ENCODE assay signal across 9 cellular contexts in the genomic region with DNA sequence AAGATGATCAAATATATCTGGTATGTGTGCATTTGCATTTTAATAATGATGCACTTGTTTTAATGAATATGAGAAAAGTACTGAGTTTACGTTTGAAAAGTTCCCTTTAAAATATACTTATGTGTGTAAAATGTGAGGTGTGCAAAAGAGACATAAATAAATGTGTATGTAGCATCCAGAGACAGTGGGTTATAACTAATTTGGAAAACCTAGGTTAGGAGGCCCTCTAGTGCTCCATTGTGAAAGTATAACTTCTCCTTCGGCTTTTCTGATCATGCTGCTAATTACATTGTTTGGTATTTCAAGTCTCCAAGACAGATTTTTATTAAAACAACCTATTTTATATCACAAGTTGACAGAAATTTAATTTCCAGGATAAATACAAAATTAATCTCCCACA. TPM values are rescaled to one million over a fixed set of nuclear protein-coding genes. Genes with fewer than 3 reads are reported as not detected.
DNase-seq lines count a peak whose midpoint lies in the region; ATAC-seq and TF ChIP-seq lines count a peak whose summit lies in the region.
"Had no signal": no experiment of that assay in that cellular context is flagged by ENCODE, and none has a peak within 500 bp of the region (broad histone marks: within the 10 kb centered on the region; RNA-seq: fewer than 3 reads in every experiment).

No MANE protein-coding gene starts in this region.

- no peak overlapping the region for H3K27ac ChIP-seq in Karpas-422 (ENCODE audit: low read length)
- no peak overlapping the region for H3K27ac ChIP-seq in tibial nerve

- H3K4me3 ChIP-seq in Karpas-422 (ENCODE audit: low read length): no peak overlapping the region
- H3K4me3 ChIP-seq in tibial nerve: no peak overlapping the region

- H3K4me2 ChIP-seq in Karpas-422 (ENCODE audit: low read depth, low read length, poor library complexity, severe bottlenecking): no peak overlapping the region

- TF ChIP-seq CTCF in tibial nerve (IDR thresholded peaks at IDR 0.05): peak in 4 of 5 experiments; percentile 12 to 33 (median 24)

- H3K9ac ChIP-seq in Karpas-422 (ENCODE audit: low read length): no peak overlapping the region

- TF ChIP-seq EP300 in tibial nerve (IDR thresholded peaks at IDR 0.05): no peak

- H3K9me2 ChIP-seq in Karpas-422 (replicated peaks; ENCODE audit: insufficient read depth, low read length): no peaks in the 10 kb centered on the region

- H3K9me3 ChIP-seq in Karpas-422 (ENCODE audit: low read length) (no peaks in the 10 kb centered on the region), tibial nerve (no peaks in the 10 kb centered on the region)

- H3K27me3 ChIP-seq in Karpas-422 (ENCODE audit: low read length): no peaks in the 10 kb centered on the region
- H3K27me3 ChIP-seq in tibial nerve: no peaks in the 10 kb centered on the region

- no peaks in the 10 kb centered on the region for H4K20me1 ChIP-seq in Karpas-422 (ENCODE audit: insufficient read depth, low read depth, low read length)

- no peak for TF ChIP-seq POLR2A in tibial nerve (IDR thresholded peaks at IDR 0.05)

- H2AFZ ChIP-seq in Karpas-422 (ENCODE audit: low read length): no peak overlapping the region

- ATAC-seq in GM21367 (IDR thresholded peaks at IDR 0.05; ENCODE audit: unreplicated experiment): peak; percentile 46

- no peaks in the 10 kb centered on the region for H3K36me3 ChIP-seq in Karpas-422 (ENCODE audit: insufficient read depth, low read length)
- no peaks in the 10 kb centered on the region for H3K36me3 ChIP-seq in tibial nerve

- H3K4me1 ChIP-seq in Karpas-422 (ENCODE audit: low read length) (no peaks in the 10 kb centered on the region), tibial nerve (no peaks in the 10 kb centered on the region)

- DNase-seq in DMS153 treated with DMSO at 0.1 percent for 48 hours (lab: John Stamatoyannopoulos, UW; ENCODE audit: unreplicated experiment) (peak; percentile 43), Karpas-422 (peak; percentile 73), SKM-1 treated with dmso at 0.1 percent for 144 hours (lab: John Stamatoyannopoulos, UW; ENCODE audit: unreplicated experiment) (peak; percentile 37), glomerular visceral epithelial cell (ENCODE audit: extremely low spot score) (peak; percentile 39), tibial nerve (ENCODE audit: low spot score in 2 of 2) (no peak), posterior vena cava (ENCODE audit: low spot score) (no peak)
- DNase-seq in activated CD4-positive, alpha-beta T cell treated with anti-CD3 and anti-CD28 coated beads for 1 hour: no peak

- 4 to 8% methylated on average over 2 of the region's 2 CpGs for WGBS in tibial nerve, 2 donors

- intact Hi-C loops in posterior vena cava (cut with DNase I): no loop called here

- no peaks in the 10 kb centered on the region for H3K79me2 ChIP-seq in Karpas-422 (ENCODE audit: low read length)

RNA-seq across cellular contexts. Expression of a gene that starts 30.1 kb away (rescaled TPM):
- not detected in 2 replicates for total RNA-seq in Karpas-422 (2014; rRNA removed; shearing (Covaris generic); ENCODE audit: low replicate concordance)
- total RNA-seq in tibial nerve (not detected), posterior vena cava (not detected)
- total RNA-seq: mononuclear cell had no signal

Comparison
In these comparisons a context has a peak if more than half of its experiments do, and no peak if none do; other contexts are left out.
1. DNase-seq: peak in DMS153 treated with DMSO at 0.1 percent for 48 hours (single experiment), Karpas-422 (single experiment), SKM-1 treated with dmso at 0.1 percent for 144 hours (single experiment) and glomerular visceral epithelial cell (single experiment); none in tibial nerve (0 of 2), activated CD4-positive, alpha-beta T cell treated with anti-CD3 and anti-CD28 coated beads for 1 hour (single experiment) and posterior vena cava (single experiment).